ENCODE assay signal across 15 cellular contexts in the genomic region with DNA sequence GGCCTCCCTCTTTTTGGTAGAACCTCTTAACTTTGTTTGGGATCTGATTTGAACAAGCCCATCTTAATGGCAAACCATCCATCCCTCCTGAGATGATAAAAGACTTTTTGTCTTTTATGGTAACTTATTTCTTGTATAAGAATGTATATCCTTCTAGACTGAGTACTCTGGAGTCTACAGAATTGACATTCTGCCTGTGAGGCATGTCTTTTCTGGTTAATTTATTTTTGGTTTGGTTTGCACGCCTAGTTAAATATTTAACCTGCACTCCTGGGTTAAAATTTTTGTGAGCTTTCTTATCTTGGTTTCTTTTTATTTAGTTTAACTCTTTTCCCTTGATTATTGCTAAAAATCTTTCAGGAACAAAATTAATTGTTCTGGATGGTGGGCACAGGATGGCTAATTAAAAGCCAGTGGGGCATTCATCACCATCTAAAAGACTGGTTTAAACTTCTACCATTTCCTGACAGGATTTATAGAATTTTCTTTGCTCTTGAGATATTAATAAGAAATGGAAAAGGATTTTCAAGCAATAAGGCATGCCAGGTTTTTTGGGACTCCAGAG.
"Had no signal": no experiment of that assay in that cellular context is flagged by ENCODE, and none has a peak within 500 bp of the region (broad histone marks: within the 10 kb centered on the region; RNA-seq: fewer than 3 reads in every experiment).

No MANE protein-coding gene starts in this region.

- H3K27ac ChIP-seq: brain microvascular endothelial cell, lower lobe of right lung, ovary, sigmoid colon, spleen had no signal

- DNase-seq: activated CD4-positive, alpha-beta T cell treated with anti-CD3 and anti-CD28 coated beads, Interleukin-2, amount 10 ng/mL, durations not matched to agents 24 days and 14 days; activated CD4-positive, CD25-positive, alpha-beta regulatory T cell; activated CD8-positive, alpha-beta memory T cell treated with anti-CD3 and anti-CD28 coated beads, Interleukin-2, amount 50 U/mL, for 48 hours; activated CD8-positive, alpha-beta T cell treated with anti-CD3 and anti-CD28 coated beads, Interleukin-2, amount 10 ng/mL, durations not matched to agents 7 days and 5 days; activated naive CD8-positive, alpha-beta T cell treated with anti-CD3 and anti-CD28 coated beads for 36 hours; brain microvascular endothelial cell; cortex of kidney; effector CD8-positive, alpha-beta T cell; foreskin fibroblast; glutamatergic neuron; kidney glomerular epithelial cell; lower lobe of right lung; ovary; sigmoid colon; spleen had no signal

- ATAC-seq: activated CD8-positive, alpha-beta T cell treated with anti-CD3 and anti-CD28 coated beads, Interleukin-2, amount 10 ng/mL, durations not matched to agents 7 days and 5 days; lower lobe of right lung had no signal
